ENCODE assay signal across 19 cellular contexts in genomic region chr9:121253821-121254471, GRCh38. TPM values are rescaled to one million over a fixed set of nuclear protein-coding genes. Genes with fewer than 3 reads are reported as not detected.
DNase-seq lines count a peak whose midpoint lies in the region; ATAC-seq and TF ChIP-seq lines count a peak whose summit lies in the region.
"Had no signal": no experiment of that assay in that cellular context is flagged by ENCODE, and none has a peak within 500 bp of the region (broad histone marks: within the 10 kb centered on the region; RNA-seq: fewer than 3 reads in every experiment).

No MANE protein-coding gene starts in this region.

- peak overlapping the region in 4 of 11 experiments; percentile 0 to 39 (median 20); a peak in 9 of 22 replicates for H3K9ac ChIP-seq in BLaER1 treated with 17β-estradiol and CSF1 and Interleukin-3, amounts not matched to agents 10 nM and 100 nM

- H3K4me3 ChIP-seq in BLaER1 treated with 17β-estradiol and CSF1 and Interleukin-3, amounts not matched to agents 10 nM and 100 nM = peak overlapping the region in 2 of 10 experiments; percentile 5 to 20; a peak in 3 of 20 replicates
- H3K4me3 ChIP-seq: lung had no signal

- ATAC-seq in left lobe of liver = peak; percentile 24
- ATAC-seq: naive thymus-derived CD4-positive, alpha-beta T cell had no signal

- no peak for TF ChIP-seq CTCF in nephron progenitor cell (IDR thresholded peaks at IDR 0.05)

- H3K27me3 ChIP-seq in BLaER1 treated with 17β-estradiol and CSF1 and Interleukin-3, amounts not matched to agents 10 nM and 100 nM = no peaks in the 10 kb centered on the region

- peaks cover 0 to 5% (median 0%) of the 10 kb centered on the region in 11 experiments; a peak in 1 of 22 replicates for H4K20me1 ChIP-seq in BLaER1 treated with 17β-estradiol and CSF1 and Interleukin-3, amounts not matched to agents 10 nM and 100 nM

- no peaks in the 10 kb centered on the region for H3K9me3 Mint-ChIP-seq in nephron progenitor cell

- H3K36me3 Mint-ChIP-seq in nephron progenitor cell (ENCODE audit: low read depth) = no peaks in the 10 kb centered on the region

- peaks cover 33 to 90% (median 62%) of the 10 kb centered on the region in 10 experiments for H3K4me1 ChIP-seq in BLaER1 treated with 17β-estradiol and CSF1 and Interleukin-3, amounts not matched to agents 10 nM and 100 nM
- H3K4me1 ChIP-seq: Caco-2 had no signal

- H3K4me1 Mint-ChIP-seq in nephron progenitor cell = no peaks in the 10 kb centered on the region

- peak overlapping the region in 9 of 11 experiments; percentile 2 to 41 (median 22); a peak in 11 of 22 replicates for H3K27ac ChIP-seq in BLaER1 treated with 17β-estradiol and CSF1 and Interleukin-3, amounts not matched to agents 10 nM and 100 nM
- H3K27ac ChIP-seq: RWPE1 had no signal

- DNase-seq in KG1 (lab: John Stamatoyannopoulos, UW) = peak; percentile 33
- DNase-seq in SKM-1 treated with dmso at 0.1 percent for 144 hours (lab: John Stamatoyannopoulos, UW; ENCODE audit: unreplicated experiment) = peak; percentile 80
- DNase-seq in left lobe of liver (ENCODE audit: low spot score) = no peak
- no peak for DNase-seq in AG08395 (ENCODE audit: low spot score)
- no peak for DNase-seq in NAMALWA (ENCODE audit: low spot score)
- DNase-seq in nephron progenitor cell = no peak
- no peak for DNase-seq in NCI-H2196 treated with DMSO at 0.1 percent for 48 hours (lab: John Stamatoyannopoulos, UW; ENCODE audit: unreplicated experiment)
- DNase-seq: activated CD8-positive, alpha-beta memory T cell treated with anti-CD3 and anti-CD28 coated beads, Interleukin-2, amount 50 U/mL, for 4 hours; aorta; Caco-2; foreskin fibroblast; naive thymus-derived CD4-positive, alpha-beta T cell; NCI-H1048; NCI-H2107; NCI-H82; T-helper 2 cell had no signal

- H3K27me3 Mint-ChIP-seq in nephron progenitor cell (ENCODE audit: low read depth, poor library complexity) = peaks cover 34% of the 10 kb centered on the region

- H3K4me3 Mint-ChIP-seq in nephron progenitor cell = no peak overlapping the region
- H3K4me3 Mint-ChIP-seq: naive thymus-derived CD4-positive, alpha-beta T cell had no signal

- H3K4me2 ChIP-seq in BLaER1 treated with 17β-estradiol and CSF1 and Interleukin-3, amounts not matched to agents 10 nM and 100 nM = peak overlapping the region; percentile 46 to 89 (median 66)

- H3K9me3 ChIP-seq in BLaER1 treated with 17β-estradiol and CSF1 and Interleukin-3, amounts not matched to agents 10 nM and 100 nM (replicated peaks in 1 of 11) = peaks cover 0 to 7% (median 0%) of the 10 kb centered on the region in 11 experiments; a peak in 2 of 22 replicates
- H3K9me3 ChIP-seq: Caco-2 had no signal

- no peaks in the 10 kb centered on the region for H3K36me3 ChIP-seq in BLaER1 treated with 17β-estradiol and CSF1 and Interleukin-3, amounts not matched to agents 10 nM and 100 nM

- H3K27ac Mint-ChIP-seq in nephron progenitor cell = no peak overlapping the region

RNA-seq across cellular contexts. Expression of gene GSN, which starts 14.0 kb away (rescaled TPM):
- total RNA-seq in left lobe of liver = 30.8 TPM

RNA-seq across cellular contexts. Expression of gene RAB14, which starts 52.3 kb away (rescaled TPM):
- 50.0 TPM for total RNA-seq in left lobe of liver

Comparison
In these comparisons a context has a peak if more than half of its experiments do, and no peak if none do; other contexts are left out.
1. DNase-seq: peak in KG1 (single experiment) and SKM-1 treated with dmso at 0.1 percent for 144 hours (single experiment); none in left lobe of liver (single experiment), AG08395 (single experiment), NAMALWA (single experiment), nephron progenitor cell (single experiment) and NCI-H2196 treated with DMSO at 0.1 percent for 48 hours (single experiment).